In genomic region chr14:20409226-20409625, GRCh38 we compare ENCODE assay signal across 1 cellular context.
TF ChIP-seq lines count a peak whose summit lies in the region.

No MANE protein-coding gene starts in this region.

TF ChIP-seq in IMR-90, 13 proteins besides CTCF, POLR2A, EP300 and RAD21:
- TF ChIP-seq FOS (IDR thresholded peaks at IDR 0.05; ENCODE audit: low read depth, low read length) (no peak; the same call in 1 of the 2 replicates), NFE2L2 (IDR thresholded peaks at IDR 0.05; ENCODE audit: low read depth, low read length) (no peak), RCOR1 (IDR thresholded peaks at IDR 0.05; ENCODE audit: insufficient replicate concordance, low read length) (no peak), RFX5 (IDR thresholded peaks at IDR 0.05; ENCODE audit: low read depth, low read length) (no peak), MXI1 (IDR thresholded peaks at IDR 0.05; ENCODE audit: borderline replicate concordance, low read depth, low read length) (no peak), ELK1 (IDR thresholded peaks at IDR 0.05; ENCODE audit: borderline replicate concordance, low read depth, low read length) (no peak), CEBPB (IDR thresholded peaks at IDR 0.05; ENCODE audit: low read depth, low read length) (no peak), USF2 (IDR thresholded peaks at IDR 0.05; ENCODE audit: low read depth, low read length) (no peak), MAZ (IDR thresholded peaks at IDR 0.05; ENCODE audit: borderline replicate concordance, low read depth, low read length) (no peak), CHD1 (IDR thresholded peaks at IDR 0.05; ENCODE audit: low read depth, low read length) (no peak), SMC3 (IDR thresholded peaks at IDR 0.05; ENCODE audit: low read depth, low read length) (no peak), MAFK (IDR thresholded peaks at IDR 0.05; ENCODE audit: low read depth, low read length) (no peak), BHLHE40 (IDR thresholded peaks at IDR 0.05; ENCODE audit: low read depth, low read length) (no peak)
